Comparison of ENCODE assay signal across 11 cellular contexts in the genomic region with DNA sequence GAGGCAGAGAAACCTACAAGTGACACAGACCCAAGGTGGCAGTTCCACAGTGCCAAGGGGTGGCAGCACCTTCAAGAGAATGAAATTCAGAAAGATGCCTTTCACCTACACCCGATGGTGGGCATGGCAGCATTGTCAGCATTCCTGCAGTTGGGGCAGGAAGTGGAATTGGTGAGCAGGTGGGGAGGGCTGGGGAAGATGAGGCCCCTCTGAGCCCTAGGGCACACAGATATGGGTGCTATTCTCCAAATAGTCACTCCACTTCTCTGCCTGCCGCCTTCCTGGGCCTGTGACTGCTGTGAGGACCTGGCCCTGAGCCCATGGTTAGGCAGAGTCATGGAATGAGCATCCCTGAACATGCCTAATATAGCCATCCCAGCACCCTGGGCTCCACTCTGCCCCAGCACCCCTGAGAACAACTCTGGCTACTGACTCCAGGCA. TPM values are rescaled to one million over a fixed set of nuclear protein-coding genes. Genes with fewer than 3 reads are reported as not detected.
DNase-seq lines count a peak whose midpoint lies in the region; ATAC-seq and TF ChIP-seq lines count a peak whose summit lies in the region.
"Had no signal": no experiment of that assay in that cellular context is flagged by ENCODE, and none has a peak within 500 bp of the region (broad histone marks: within the 10 kb centered on the region; RNA-seq: fewer than 3 reads in every experiment).

No MANE protein-coding gene starts in this region.

- H3K4me1 Mint-ChIP-seq in activated T-cell treated with anti-CD3 and anti-CD28 coated beads, Interleukin-2, amount 50 U/mL, for 4 hours (ENCODE audit: low read depth), result peaks cover 5% of the 10 kb centered on the region
- peaks cover 14% of the 10 kb centered on the region for H3K4me1 Mint-ChIP-seq in mesothelial cell of epicardium

- H3K9me3 ChIP-seq in MM.1S (replicated peaks; ENCODE audit: insufficient read depth, low read length), result no peaks in the 10 kb centered on the region
- H3K9me3 ChIP-seq in mucosa of rectum (ENCODE audit: control insufficient read depth in 2 of 2, low read length in 2 of 2), result no peaks in the 10 kb centered on the region

- H3K27ac ChIP-seq in MM.1S (ENCODE audit: low read length) (no peak overlapping the region), dorsolateral prefrontal cortex (peak overlapping the region in 34 of 59 donors; percentile 4 to 99 (median 70)), mucosa of rectum (ENCODE audit: low read depth in 2 of 2, low read length in 2 of 2) (peak overlapping the region; percentile 48 to 61)

- no peak overlapping the region for H3K4me3 Mint-ChIP-seq in activated T-cell treated with anti-CD3 and anti-CD28 coated beads, Interleukin-2, amount 50 U/mL, for 4 hours
- H3K4me3 Mint-ChIP-seq in mesothelial cell of epicardium, result no peak overlapping the region

- peak overlapping the region; percentile 56 for H2AFZ ChIP-seq in MM.1S (ENCODE audit: low read length)

- peak overlapping the region; percentile 49; the same call in 1 of the 2 replicates for H3K4me2 ChIP-seq in MM.1S (ENCODE audit: low read depth, low read length)

- peaks cover 19% of the 10 kb centered on the region for H3K27me3 Mint-ChIP-seq in activated T-cell treated with anti-CD3 and anti-CD28 coated beads, Interleukin-2, amount 50 U/mL, for 4 hours (ENCODE audit: low read depth)
- no peaks in the 10 kb centered on the region for H3K27me3 Mint-ChIP-seq in mesothelial cell of epicardium (ENCODE audit: low read depth)

- H4K20me1 ChIP-seq in MM.1S (ENCODE audit: insufficient read depth, low read length), result no peaks in the 10 kb centered on the region

- H3K9ac ChIP-seq in MM.1S (ENCODE audit: low read length) (no peak overlapping the region), mucosa of rectum (ENCODE audit: low read depth in 1 of 2, low read length in 2 of 2) (no peak overlapping the region)

- H3K4me1 ChIP-seq in MM.1S (ENCODE audit: low read length) (peaks cover 13% of the 10 kb centered on the region), mucosa of rectum (ENCODE audit: control insufficient read depth in 2 of 2, insufficient read depth in 2 of 2, low read length in 2 of 2) (peaks cover 0 to 3% of the 10 kb centered on the region in 2 donors)

- no peaks in the 10 kb centered on the region for H3K36me3 Mint-ChIP-seq in activated T-cell treated with anti-CD3 and anti-CD28 coated beads, Interleukin-2, amount 50 U/mL, for 4 hours (ENCODE audit: insufficient read depth)
- H3K36me3 Mint-ChIP-seq in mesothelial cell of epicardium, result peaks cover 3% of the 10 kb centered on the region
- H3K36me3 Mint-ChIP-seq: CD4-positive, alpha-beta memory T cell; stimulated activated effector memory CD8-positive, alpha-beta T cell treated with anti-CD3 and anti-CD28 coated beads, Interleukin-12 subunit alpha, Interleukin-12 subunit beta, amount 100 ng/mL, for 72 hours had no signal

- H3K4me3 ChIP-seq in MM.1S (ENCODE audit: low read length) (no peak overlapping the region), dorsolateral prefrontal cortex (no peak overlapping the region), mucosa of rectum (ENCODE audit: low read length in 2 of 2) (no peak overlapping the region)

- no peak for ATAC-seq in HG03097 (IDR thresholded peaks at IDR 0.05; ENCODE audit: low FRiP score, unreplicated experiment)
- no peak for ATAC-seq in activated T-cell treated with anti-CD3 and anti-CD28 coated beads, Interleukin-2, amount 50 U/mL, for 4 hours
- ATAC-seq: stimulated activated effector memory CD8-positive, alpha-beta T cell treated with anti-CD3 and anti-CD28 coated beads, Interleukin-12 subunit alpha, Interleukin-12 subunit beta, amount 100 ng/mL, for 72 hours had no signal

- H3K27me3 ChIP-seq in MM.1S (replicated peaks; ENCODE audit: insufficient read depth, low read length) (no peaks in the 10 kb centered on the region), dorsolateral prefrontal cortex (no peaks in the 10 kb centered on the region), mucosa of rectum (ENCODE audit: control insufficient read depth in 2 of 2, insufficient read depth in 2 of 2, low read length in 2 of 2) (no peaks in the 10 kb centered on the region)

- TF ChIP-seq CTCF in AG09319 (IDR thresholded peaks at IDR 0.05; ENCODE audit: low read depth, low read length), result peak; percentile 1; the same call in 1 of the 2 replicates
- peak; percentile 47 for TF ChIP-seq CTCF in MM.1S (IDR thresholded peaks at IDR 0.05; ENCODE audit: low read length)
- no peak for TF ChIP-seq CTCF in dorsolateral prefrontal cortex (IDR thresholded peaks at IDR 0.05 in 54 of 56, conservative IDR thresholded peaks at IDR 0.05 in 2 of 56; ENCODE audit: low read depth in 1 of 56, partially characterized antibody in 56 of 56)
- no peak for TF ChIP-seq CTCF in mesothelial cell of epicardium (IDR thresholded peaks at IDR 0.05; ENCODE audit: unreplicated experiment)

- intact Hi-C loops in dorsolateral prefrontal cortex (cut with DNase I), result loop anchor here (1.0 to 5.0 kb wide), 3 partner anchors 74 to 240 kb away; no protein-coding TSS in a partner anchor

- no peaks in the 10 kb centered on the region for H3K79me2 ChIP-seq in MM.1S (ENCODE audit: low read length)

- no peak overlapping the region for H3K27ac Mint-ChIP-seq in mesothelial cell of epicardium

- DNase-seq in AG09319 (ENCODE audit: extremely low read depth, low read depth) (no peak), MM.1S (peak; percentile 69), dorsolateral prefrontal cortex (no peak), NCI-H526 (lab: John Stamatoyannopoulos, UW) (no peak), mesothelial cell of epicardium (ENCODE audit: low spot score in 2 of 2, unreplicated experiment in 2 of 2) (no peak)
- DNase-seq in activated T-cell treated with anti-CD3 and anti-CD28 coated beads, Interleukin-2, amount 50 U/mL, for 4 hours, result no peak
- DNase-seq: CD4-positive, alpha-beta memory T cell; small intestine had no signal

- H3K9me2 ChIP-seq in MM.1S (replicated peaks; ENCODE audit: insufficient read depth, low read length), result no peaks in the 10 kb centered on the region

- H3K36me3 ChIP-seq in MM.1S (replicated peaks; ENCODE audit: insufficient read depth, low read length) (no peaks in the 10 kb centered on the region), mucosa of rectum (ENCODE audit: control insufficient read depth in 2 of 2, insufficient read depth in 2 of 2, low read length in 2 of 2) (no peaks in the 10 kb centered on the region)

- H3K9me3 Mint-ChIP-seq in activated T-cell treated with anti-CD3 and anti-CD28 coated beads, Interleukin-2, amount 50 U/mL, for 4 hours, result no peaks in the 10 kb centered on the region
- no peaks in the 10 kb centered on the region for H3K9me3 Mint-ChIP-seq in mesothelial cell of epicardium
- H3K9me3 Mint-ChIP-seq: CD4-positive, alpha-beta memory T cell; stimulated activated effector memory CD8-positive, alpha-beta T cell treated with anti-CD3 and anti-CD28 coated beads, Interleukin-12 subunit alpha, Interleukin-12 subunit beta, amount 100 ng/mL, for 72 hours had no signal

- no peaks in the 10 kb centered on the region for H3F3A ChIP-seq in MM.1S (ENCODE audit: insufficient read depth, low read length)

RNA-seq across cellular contexts. Expression of a gene that starts 8.3 kb away (rescaled TPM):
- total RNA-seq in dorsolateral prefrontal cortex (100 to 1,000 TPM in 87 of 120 experiments, 10 to 100 TPM in 33; 65.2 to 163 (median 110) TPM), mesothelial cell of epicardium (8.3 to 11.5 TPM (median 9.8 TPM) in 3 replicates)
- total RNA-seq in activated T-cell treated with anti-CD3 and anti-CD28 coated beads, Interleukin-2, amount 50 U/mL, for 4 hours, result under 1 TPM; 0.19 to 0.40 (median 0.37) TPM

RNA-seq across cellular contexts. Expression of a gene that starts 49.4 kb away (rescaled TPM):
- 10 to 100 TPM in 32 of 120 experiments, 1 to 10 TPM in 88; 1.9 to 99.5 (median 5.7) TPM for total RNA-seq in dorsolateral prefrontal cortex
- total RNA-seq in activated T-cell treated with anti-CD3 and anti-CD28 coated beads, Interleukin-2, amount 50 U/mL, for 4 hours, result under 1 TPM in 2 of 3 donors, not detected in 1; 0.08 to 0.14 TPM
- total RNA-seq in mesothelial cell of epicardium, result 4.8 to 5.6 TPM (median 5.4 TPM) in 3 replicates
- total RNA-seq: CD4-positive, alpha-beta memory T cell had no signal

RNA-seq across cellular contexts. Expression of a gene that starts 58.3 kb away (rescaled TPM):
- total RNA-seq in dorsolateral prefrontal cortex, result 10 to 100 TPM; 24.0 to 84.7 (median 54.1) TPM
- total RNA-seq in activated T-cell treated with anti-CD3 and anti-CD28 coated beads, Interleukin-2, amount 50 U/mL, for 4 hours, result 100 to 1,000 TPM; 144 to 160 (median 146) TPM
- 42.6 to 46.5 TPM (median 46.3 TPM) in 3 replicates for total RNA-seq in mesothelial cell of epicardium

Comparison
In these comparisons a context has a peak if more than half of its experiments do, and no peak if none do; other contexts are left out.
1. CTCF ChIP-seq: peak in AG09319 (single experiment) and MM.1S (single experiment); none in dorsolateral prefrontal cortex (0 of 56) and mesothelial cell of epicardium (single experiment).